In genomic region chr1:43350976-43351375, GRCh38 we compare ENCODE assay signal across 1 cellular context.
TF ChIP-seq lines count a peak whose summit lies in the region.

No MANE protein-coding gene starts in this region.

TF ChIP-seq in HEK293, 187 proteins besides CTCF, POLR2A, EP300 and RAD21 (continued from another document):
- TF ChIP-seq PRDM10 (tag by site-specific recombination; IDR thresholded peaks at IDR 0.05) (peak; percentile 50), ZNF391 (tag by site-specific recombination; IDR thresholded peaks at IDR 0.05; ENCODE audit: borderline replicate concordance, low read depth) (no peak), ZSCAN16 (tag by site-specific recombination; IDR thresholded peaks at IDR 0.05) (no peak), ZNF174 (tag by site-specific recombination; IDR thresholded peaks at IDR 0.05) (no peak), ZNF558 (tag by site-specific recombination; IDR thresholded peaks at IDR 0.05) (no peak), ZNF423 (tag by site-specific recombination; IDR thresholded peaks at IDR 0.05) (no peak), ZBTB6 (tag by site-specific recombination; IDR thresholded peaks at IDR 0.05) (no peak), ZNF398 (tag by site-specific recombination; IDR thresholded peaks at IDR 0.05) (no peak), ZNF785 (tag by site-specific recombination; IDR thresholded peaks at IDR 0.05) (no peak), SCRT2 (tag by site-specific recombination; IDR thresholded peaks at IDR 0.05) (no peak), SCRT1 (tag by site-specific recombination; IDR thresholded peaks at IDR 0.05; ENCODE audit: borderline replicate concordance) (no peak), ZNF292 (tag by site-specific recombination; IDR thresholded peaks at IDR 0.05; ENCODE audit: borderline replicate concordance, low read depth) (no peak)
